ENCODE assay signal across 16 cellular contexts in the genomic region with DNA sequence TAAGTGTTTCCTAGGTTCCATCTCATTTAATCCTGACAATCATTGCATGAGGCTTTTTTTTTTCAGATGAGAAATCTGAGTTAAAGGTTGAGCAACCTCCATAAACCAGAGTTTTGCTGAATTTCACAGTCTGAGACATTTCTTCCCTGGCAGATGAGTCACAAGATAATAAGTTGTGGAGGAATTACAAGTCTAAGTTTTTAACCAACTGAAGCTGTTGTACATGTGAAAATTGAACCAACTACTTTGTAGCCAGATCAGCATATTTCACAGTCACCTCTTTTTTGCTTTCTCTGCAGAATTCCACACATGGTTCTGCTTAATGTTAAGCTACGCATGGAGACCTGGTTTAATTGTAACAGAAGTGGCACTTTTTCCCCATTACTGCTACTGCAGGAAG.
A peak's percentile ranks its signal among the peaks of the same experiment; 100 is the strongest.
DNase-seq lines count a peak whose midpoint lies in the region; ATAC-seq and TF ChIP-seq lines count a peak whose summit lies in the region.
"Had no signal": no experiment of that assay in that cellular context is flagged by ENCODE, and none has a peak within 500 bp of the region (broad histone marks: within the 10 kb centered on the region; RNA-seq: fewer than 3 reads in every experiment).

No MANE protein-coding gene starts in this region.

- intact Hi-C loops in left colon (cut with DNase I, micrococcal nuclease), result no loop called here

- no peaks in the 10 kb centered on the region for H3K36me3 ChIP-seq in lung (ENCODE audit: control insufficient read depth in 2 of 2, insufficient read depth in 2 of 2, low read length in 2 of 2)
- H3K36me3 ChIP-seq: heart right ventricle, right atrium auricular region, tibial nerve had no signal

- DNase-seq in AG08395 (ENCODE audit: low spot score) (peak; percentile 83), LHCN-M2 (ENCODE audit: low read depth) (peak; percentile 89), cardiac fibroblast (ENCODE audit: low read depth in 2 of 2) (peak; percentile 78 to 91), lung (ENCODE audit: low spot score) (no peak), left colon (no peak), NCI-H2171 (lab: John Stamatoyannopoulos, UW) (no peak), GM10266 (ENCODE audit: extremely low spot score) (no peak)
- DNase-seq: activated CD4-positive, alpha-beta T cell treated with anti-CD3 and anti-CD28 coated beads for 36 hours; activated gamma-delta T cell treated with Interleukin-2 at 50 U/mL for 16 hours; cortex of kidney; heart right ventricle; midbrain; NCI-H510A treated with DMSO at 0.1 percent for 48 hours had no signal

- H3K27ac ChIP-seq in lung (ENCODE audit: low read depth in 1 of 2, low read length in 1 of 2), result no peak overlapping the region
- H3K27ac ChIP-seq: heart right ventricle, right atrium auricular region, tibial nerve had no signal

- H3K4me3 ChIP-seq in cardiac fibroblast (replicated peaks in 1 of 2; ENCODE audit: low read depth in 2 of 2, low read length in 2 of 2) (no peak overlapping the region), lung (no peak overlapping the region)
- H3K4me3 ChIP-seq: heart right ventricle, right atrium auricular region, tibial nerve had no signal

- no peaks in the 10 kb centered on the region for H3K27me3 ChIP-seq in lung (ENCODE audit: control insufficient read depth, insufficient read depth)
- H3K27me3 ChIP-seq: heart right ventricle, right atrium auricular region, tibial nerve had no signal

- no peaks in the 10 kb centered on the region for H3K9me3 ChIP-seq in lung (ENCODE audit: control insufficient read depth in 2 of 2, insufficient read depth in 1 of 2, low read length in 1 of 2)
- H3K9me3 ChIP-seq: right atrium auricular region, tibial nerve had no signal

- ATAC-seq in lung (ENCODE audit: insufficient read depth, low FRiP score) (peak; percentile 41), left colon (no peak), HG03135 (IDR thresholded peaks at IDR 0.05; ENCODE audit: unreplicated experiment) (no peak)
- ATAC-seq: activated CD4-positive, alpha-beta T cell treated with anti-CD3 and anti-CD28 coated beads for 36 hours; heart right ventricle had no signal

- no peaks in the 10 kb centered on the region for H3K4me1 ChIP-seq in lung (ENCODE audit: control insufficient read depth in 2 of 2, insufficient read depth in 2 of 2, low read length in 2 of 2)
- H3K4me1 ChIP-seq: heart right ventricle, right atrium auricular region had no signal

- TF ChIP-seq CTCF in cardiac fibroblast (IDR thresholded peaks at IDR 0.05; ENCODE audit: low read depth, low read length) (no peak), lung (IDR thresholded peaks at IDR 0.05; ENCODE audit: control extremely low read depth, extremely low read depth) (no peak), GM10266 (IDR thresholded peaks at IDR 0.05; ENCODE audit: control insufficient read depth, insufficient read depth, low read depth, missing control alignments) (no peak)

- 82 to 84% methylated on average over 1 of the region's 1 CpG for WGBS in lung, 2 donors

Comparison
In these comparisons a context has a peak if more than half of its experiments do, and no peak if none do; other contexts are left out.
1. DNase-seq: peak in AG08395 (single experiment), LHCN-M2 (single experiment) and cardiac fibroblast (2 of 2); none in lung (single experiment), left colon (0 of 2), NCI-H2171 (single experiment) and GM10266 (single experiment).